27 cellular contexts compared by ENCODE assay signal in the genomic region with DNA sequence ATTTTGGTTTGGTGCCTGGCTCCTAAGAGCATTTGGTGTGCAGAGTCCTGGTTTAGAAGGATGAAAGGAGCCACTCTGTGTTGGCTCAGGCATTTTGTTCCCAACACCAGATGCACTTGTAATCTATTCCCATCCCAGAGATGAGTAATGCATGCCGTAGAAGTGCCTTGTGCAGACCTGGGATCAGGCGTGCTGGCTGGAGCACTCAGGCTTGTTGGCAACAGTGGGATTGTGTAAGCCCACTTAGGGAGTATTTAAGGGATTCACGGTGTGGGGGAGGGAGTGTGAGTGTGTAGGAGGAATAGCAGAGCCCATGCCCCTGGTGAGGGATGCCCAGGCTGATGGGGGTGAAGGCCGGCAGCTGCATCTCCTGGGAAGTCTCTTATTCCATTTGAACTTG.
A peak's percentile ranks its signal among the peaks of the same experiment; 100 is the strongest.
DNase-seq lines count a peak whose midpoint lies in the region; ATAC-seq lines count a peak whose summit lies in the region.
"Had no signal": no experiment of that assay in that cellular context is flagged by ENCODE, and none has a peak within 500 bp of the region (broad histone marks: within the 10 kb centered on the region; RNA-seq: fewer than 3 reads in every experiment).

No MANE protein-coding gene starts in this region.

- ATAC-seq in GM19467 (IDR thresholded peaks at IDR 0.05; ENCODE audit: unreplicated experiment) (no peak), HG02970 (IDR thresholded peaks at IDR 0.05; ENCODE audit: low FRiP score, unreplicated experiment) (no peak), left lobe of liver (no peak)
- ATAC-seq: activated CD4-positive, alpha-beta T cell treated with anti-CD3 and anti-CD28 coated beads for 36 hours; activated T-cell treated with anti-CD3 and anti-CD28 coated beads, Interleukin-2, amount 50 U/mL, for 4 hours; natural killer cell treated with Interleukin-12 subunit alpha and Interleukin-12 subunit beta and Interleukin-15 and Interleukin-18, amount 100 ng/mL, for 72 hours; right cardiac atrium; SK-N-SH treated with all-trans-retinoic acid at 6 μM for 48 hours; stimulated activated naive CD8-positive, alpha-beta T cell treated with anti-CD3 and anti-CD28 coated beads, Interleukin-15, Interleukin-2, amounts not matched to agents 100 U/mL and 50 U/mL, for 24 hours had no signal

- H3K9me3 ChIP-seq in MG63: peaks cover 2% of the 10 kb centered on the region; the same call in 1 of the 2 replicates
- H3K9me3 ChIP-seq: colonic mucosa, tibial artery had no signal

- no peaks in the 10 kb centered on the region for H3K27me3 ChIP-seq in MG63
- H3K27me3 ChIP-seq: brain microvascular endothelial cell, colonic mucosa, esophagus muscularis mucosa, tibial artery had no signal

- no peak overlapping the region for H3K4me3 ChIP-seq in MG63
- H3K4me3 ChIP-seq: colonic mucosa, esophagus muscularis mucosa, tibial artery had no signal

- DNase-seq in Daoy (ENCODE audit: low read depth) (peak; percentile 17), MG63 (peak; percentile 37), fibroblast of gingiva (ENCODE audit: low read depth) (peak; percentile 18), occipital lobe (lab: John Stamatoyannopoulos, UW) (peak; percentile 34), NCI-H748 (lab: John Stamatoyannopoulos, UW; ENCODE audit: unreplicated experiment) (no peak), left lobe of liver (ENCODE audit: low spot score) (no peak)
- DNase-seq: activated CD4-positive, alpha-beta T cell treated with anti-CD3 and anti-CD28 coated beads for 36 hours; activated naive CD4-positive, alpha-beta T cell; activated T-cell treated with anti-CD3 and anti-CD28 coated beads, Interleukin-2, amount 50 U/mL, for 4 hours; brain microvascular endothelial cell; CD4-positive, alpha-beta T cell; colonic mucosa; endodermal cell; GDM1; left cardiac atrium; NCI-H1694; NCI-H774; right cardiac atrium; stimulated activated CD4-positive, alpha-beta T cell treated with anti-CD3 and anti-CD28 coated beads, Interleukin-12 subunit alpha, Interleukin-12 subunit beta, amount 100 ng/mL, for 4 hours; stimulated activated naive CD8-positive, alpha-beta T cell treated with anti-CD3 and anti-CD28 coated beads, Interleukin-15, Interleukin-2, amounts not matched to agents 100 U/mL and 50 U/mL, for 24 hours; T-helper 2 cell; tibial artery had no signal

- H3K36me3 ChIP-seq in MG63: no peaks in the 10 kb centered on the region
- H3K36me3 ChIP-seq: brain microvascular endothelial cell, colonic mucosa, esophagus muscularis mucosa, tibial artery had no signal

Comparison
In these comparisons a context has a peak if more than half of its experiments do, and no peak if none do; other contexts are left out.
1. DNase-seq: peak in Daoy (single experiment), MG63 (single experiment), fibroblast of gingiva (single experiment) and occipital lobe (single experiment); none in NCI-H748 (single experiment) and left lobe of liver (single experiment).